9 cellular contexts compared by ENCODE assay signal in the genomic region with DNA sequence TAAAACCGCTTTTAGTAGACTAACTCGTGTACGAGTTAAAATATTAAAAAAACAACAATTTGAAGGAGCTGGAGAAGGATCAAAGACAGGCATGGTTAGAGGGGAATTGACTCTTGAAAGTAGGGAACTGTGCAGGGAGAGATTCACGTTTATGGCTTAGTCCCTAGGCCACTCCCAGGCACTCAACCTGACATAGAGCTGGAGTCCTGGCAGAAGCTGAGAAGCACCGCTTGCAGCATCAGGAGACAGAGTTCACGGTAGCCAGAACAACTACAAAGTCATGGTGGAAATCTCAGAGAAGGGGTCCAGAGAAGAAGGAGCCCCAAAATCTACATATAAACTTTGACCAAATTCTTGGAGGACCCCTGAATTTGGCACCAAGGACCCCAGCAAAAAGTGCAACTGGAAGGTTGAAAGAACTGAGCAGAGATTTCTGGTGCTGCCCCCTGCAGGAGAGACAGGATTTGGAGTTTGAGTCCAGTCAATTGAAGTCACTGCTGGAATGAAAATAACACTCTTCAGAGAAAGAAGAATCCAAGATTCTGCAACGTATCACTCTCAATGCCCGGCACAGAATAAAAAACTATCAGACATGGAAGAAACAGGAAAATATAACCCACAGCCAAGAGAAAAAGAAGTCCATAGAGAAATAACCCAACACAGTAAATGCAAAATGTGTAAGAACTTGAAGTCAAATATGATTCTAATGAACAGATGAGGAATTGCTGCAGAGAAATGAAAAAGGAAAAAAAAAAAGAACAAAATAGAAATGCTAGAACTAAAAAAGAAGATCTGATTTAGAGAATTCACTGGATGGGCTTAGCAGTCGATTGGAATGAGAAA.
DNase-seq lines count a peak whose midpoint lies in the region; ATAC-seq and TF ChIP-seq lines count a peak whose summit lies in the region.
"Had no signal": no experiment of that assay in that cellular context is flagged by ENCODE, and none has a peak within 500 bp of the region (broad histone marks: within the 10 kb centered on the region; RNA-seq: fewer than 3 reads in every experiment).

No MANE protein-coding gene starts in this region.

- no peak overlapping the region for H3K27ac ChIP-seq in parathyroid adenoma

- H3K4me2 ChIP-seq in parathyroid adenoma (ENCODE audit: low read length) = peak overlapping the region; percentile 26

- DNase-seq in activated CD4-positive, alpha-beta T cell treated with anti-CD3 and anti-CD28 coated beads for 36 hours = peak; percentile 64
- no peak for DNase-seq in activated CD4-positive, alpha-beta T cell treated with anti-CD3 and anti-CD28 coated beads, Interleukin-2, amount 50 U/mL, for 4 hours
- DNase-seq in NCI-H526 treated with DMSO at 0.1 percent for 48 hours (lab: John Stamatoyannopoulos, UW) (peak; percentile 5), chondrocyte (ENCODE audit: low spot score) (no peak)
- no peak for DNase-seq in stimulated activated naive B cell treated with anti-CD40 and anti-IgM and Interleukin-4, amounts not matched to agents 10 μg/mL and 1 μg/mL and 100 μg/mL, for 72 hours

- TF ChIP-seq CTCF in chondrocyte (IDR thresholded peaks at IDR 0.05) (peak; percentile 75), parathyroid adenoma (IDR thresholded peaks at IDR 0.05) (peak; percentile 46)

- no peaks in the 10 kb centered on the region for H3K9me3 Mint-ChIP-seq in activated CD4-positive, alpha-beta T cell treated with anti-CD3 and anti-CD28 coated beads for 36 hours (ENCODE audit: low read depth)
- peaks cover 5% of the 10 kb centered on the region for H3K9me3 Mint-ChIP-seq in chondrocyte (ENCODE audit: low read depth)
- peaks cover 0 to 6% of the 10 kb centered on the region in 2 donors for H3K9me3 Mint-ChIP-seq in stimulated activated naive B cell treated with anti-CD40 and anti-IgM and Interleukin-4, amounts not matched to agents 10 μg/mL and 1 μg/mL and 100 μg/mL, for 72 hours
- H3K9me3 Mint-ChIP-seq: central memory CD8-positive, alpha-beta T cell had no signal

- no peak for ATAC-seq in activated CD4-positive, alpha-beta T cell treated with anti-CD3 and anti-CD28 coated beads for 36 hours
- ATAC-seq in HG03025 (IDR thresholded peaks at IDR 0.05; ENCODE audit: low FRiP score, unreplicated experiment) (no peak), HG02938 (IDR thresholded peaks at IDR 0.05; ENCODE audit: unreplicated experiment) (no peak)
- ATAC-seq in stimulated activated naive B cell treated with anti-CD40 and anti-IgM and Interleukin-4, amounts not matched to agents 10 μg/mL and 1 μg/mL and 100 μg/mL, for 72 hours (replicated peaks) = no peak

- H3K36me3 Mint-ChIP-seq in activated CD4-positive, alpha-beta T cell treated with anti-CD3 and anti-CD28 coated beads for 36 hours (ENCODE audit: low read depth) = no peaks in the 10 kb centered on the region
- no peaks in the 10 kb centered on the region for H3K36me3 Mint-ChIP-seq in chondrocyte (ENCODE audit: low read depth)
- no peaks in the 10 kb centered on the region for H3K36me3 Mint-ChIP-seq in stimulated activated naive B cell treated with anti-CD40 and anti-IgM and Interleukin-4, amounts not matched to agents 10 μg/mL and 1 μg/mL and 100 μg/mL, for 72 hours

- no peaks in the 10 kb centered on the region for H3K9me3 ChIP-seq in parathyroid adenoma (ENCODE audit: control insufficient read depth, low read length)

- H3K79me2 ChIP-seq in parathyroid adenoma = no peaks in the 10 kb centered on the region

- H3K4me3 ChIP-seq in parathyroid adenoma (ENCODE audit: low read depth, low read length) = no peak overlapping the region

- H3K36me3 ChIP-seq in parathyroid adenoma (ENCODE audit: control insufficient read depth, insufficient read depth, low read length) = no peaks in the 10 kb centered on the region

- CTCF ChIA-PET in activated CD4-positive, alpha-beta T cell treated with anti-CD3 and anti-CD28 coated beads for 36 hours (lab: Charles Lee) = interaction anchor here (0.6 to 1.3 kb wide), 6 partner anchors 105 to 652 kb away, joined by 3 to 5 read pairs (median 4); no protein-coding TSS in a partner anchor

- intact Hi-C loops in activated CD4-positive, alpha-beta T cell treated with anti-CD3 and anti-CD28 coated beads for 36 hours (cut with DNase I, micrococcal nuclease) = loop anchor here (1.0 to 5.0 kb wide), 6 partner anchors 102 to 362 kb away; no protein-coding TSS in a partner anchor

- H3K4me1 Mint-ChIP-seq in activated CD4-positive, alpha-beta T cell treated with anti-CD3 and anti-CD28 coated beads for 36 hours = no peaks in the 10 kb centered on the region
- peaks cover 17% of the 10 kb centered on the region for H3K4me1 Mint-ChIP-seq in chondrocyte (ENCODE audit: low read depth)
- H3K4me1 Mint-ChIP-seq in stimulated activated naive B cell treated with anti-CD40 and anti-IgM and Interleukin-4, amounts not matched to agents 10 μg/mL and 1 μg/mL and 100 μg/mL, for 72 hours = no peaks in the 10 kb centered on the region
- H3K4me1 Mint-ChIP-seq: central memory CD8-positive, alpha-beta T cell had no signal

- no peaks in the 10 kb centered on the region for H3K27me3 ChIP-seq in parathyroid adenoma (ENCODE audit: control insufficient read depth, insufficient read depth, low read length)

- POLR2A ChIA-PET in activated CD4-positive, alpha-beta T cell treated with anti-CD3 and anti-CD28 coated beads for 36 hours (lab: Charles Lee) = no interaction called here

- H3K27ac Mint-ChIP-seq in activated CD4-positive, alpha-beta T cell treated with anti-CD3 and anti-CD28 coated beads for 36 hours = no peak overlapping the region
- H3K27ac Mint-ChIP-seq in chondrocyte (ENCODE audit: unreplicated experiment) = no peak overlapping the region
- no peak overlapping the region for H3K27ac Mint-ChIP-seq in stimulated activated naive B cell treated with anti-CD40 and anti-IgM and Interleukin-4, amounts not matched to agents 10 μg/mL and 1 μg/mL and 100 μg/mL, for 72 hours

- H2AFZ ChIP-seq in parathyroid adenoma = no peak overlapping the region

- H3K4me3 Mint-ChIP-seq in activated CD4-positive, alpha-beta T cell treated with anti-CD3 and anti-CD28 coated beads for 36 hours = no peak overlapping the region
- no peak overlapping the region for H3K4me3 Mint-ChIP-seq in chondrocyte (ENCODE audit: unreplicated experiment)
- H3K4me3 Mint-ChIP-seq in stimulated activated naive B cell treated with anti-CD40 and anti-IgM and Interleukin-4, amounts not matched to agents 10 μg/mL and 1 μg/mL and 100 μg/mL, for 72 hours = no peak overlapping the region
- H3K4me3 Mint-ChIP-seq: central memory CD8-positive, alpha-beta T cell had no signal

- H3K9ac ChIP-seq in parathyroid adenoma = no peak overlapping the region

- H3K27me3 Mint-ChIP-seq in activated CD4-positive, alpha-beta T cell treated with anti-CD3 and anti-CD28 coated beads for 36 hours = peaks cover 13% of the 10 kb centered on the region
- H3K27me3 Mint-ChIP-seq in chondrocyte (ENCODE audit: low read depth) = no peaks in the 10 kb centered on the region
- H3K27me3 Mint-ChIP-seq in stimulated activated naive B cell treated with anti-CD40 and anti-IgM and Interleukin-4, amounts not matched to agents 10 μg/mL and 1 μg/mL and 100 μg/mL, for 72 hours = peaks cover 6% of the 10 kb centered on the region in 2 donors

- no peaks in the 10 kb centered on the region for H3K4me1 ChIP-seq in parathyroid adenoma

Comparison
In these comparisons a context has a peak if more than half of its experiments do, and no peak if none do; other contexts are left out.
1. DNase-seq: peak in activated CD4-positive, alpha-beta T cell treated with anti-CD3 and anti-CD28 coated beads for 36 hours (single experiment) and NCI-H526 treated with DMSO at 0.1 percent for 48 hours (single experiment); none in activated CD4-positive, alpha-beta T cell treated with anti-CD3 and anti-CD28 coated beads, Interleukin-2, amount 50 U/mL, for 4 hours (0 of 2), chondrocyte (single experiment) and stimulated activated naive B cell treated with anti-CD40 and anti-IgM and Interleukin-4, amounts not matched to agents 10 μg/mL and 1 μg/mL and 100 μg/mL, for 72 hours (single experiment).